1 cellular context compared by ENCODE assay signal in the genomic region with DNA sequence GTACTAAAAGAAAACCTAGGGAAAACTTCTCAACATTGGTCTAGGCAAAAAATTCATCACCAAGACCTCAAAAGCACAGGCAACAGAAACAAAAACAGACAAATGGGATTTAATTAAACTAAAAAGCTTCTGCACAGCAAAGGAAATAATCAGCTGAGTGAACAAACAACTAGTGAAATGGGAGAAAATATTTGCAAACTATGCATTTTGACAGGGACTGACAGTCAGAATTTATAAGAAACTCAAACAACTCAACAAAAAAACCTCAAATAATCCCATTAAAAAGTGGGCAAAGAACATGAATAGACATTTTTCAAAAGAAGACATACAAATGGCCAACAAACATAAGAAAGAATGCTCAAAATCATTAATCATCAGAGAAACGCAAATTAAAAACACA.
TF ChIP-seq lines count a peak whose summit lies in the region.

No MANE protein-coding gene starts in this region.

TF ChIP-seq in HepG2, 621 proteins besides CTCF, POLR2A, EP300 and RAD21 (continued from another document):
- no peak for TF ChIP-seq IRF2 (CRISPR knock-in tag; IDR thresholded peaks at IDR 0.05)
- TF ChIP-seq GFI1 (CRISPR knock-in tag; IDR thresholded peaks at IDR 0.05; ENCODE audit: borderline replicate concordance), result no peak
- TF ChIP-seq MAFK (conservative IDR thresholded peaks at IDR 0.05 in 1 of 2, IDR thresholded peaks at IDR 0.05 in 1 of 2; ENCODE audit: low read length in 2 of 2), result peak; percentile 24 to 45; a peak in 2 of 4 replicates
- TF ChIP-seq SMYD3 (CRISPR knock-in tag; IDR thresholded peaks at IDR 0.05), result no peak
- no peak for TF ChIP-seq ZNF670 (CRISPR knock-in tag; IDR thresholded peaks at IDR 0.05; ENCODE audit: borderline replicate concordance)
- no peak for TF ChIP-seq ZSCAN30 (CRISPR knock-in tag; IDR thresholded peaks at IDR 0.05)
- TF ChIP-seq HNRNPK (IDR thresholded peaks at IDR 0.05; ENCODE audit: low read depth, low read length, poor library complexity, severe bottlenecking), result no peak
- no peak for TF ChIP-seq ZNF331 (CRISPR knock-in tag; IDR thresholded peaks at IDR 0.05)
- TF ChIP-seq SOX6 (IDR thresholded peaks at IDR 0.05), result no peak
- no peak for TF ChIP-seq SOX6 (CRISPR knock-in tag; IDR thresholded peaks at IDR 0.05)
- no peak for TF ChIP-seq ZNF468 (CRISPR knock-in tag; IDR thresholded peaks at IDR 0.05)
